In genomic region chr12:92216092-92216491, GRCh38 we compare ENCODE assay signal across 28 cellular contexts.
"Had no signal": no experiment of that assay in that cellular context is flagged by ENCODE, and none has a peak within 500 bp of the region (broad histone marks: within the 10 kb centered on the region; RNA-seq: fewer than 3 reads in every experiment).

No MANE protein-coding gene starts in this region.

- H3K36me3 Mint-ChIP-seq: mesothelial cell of epicardium had no signal

- H3K27me3 Mint-ChIP-seq: naive thymus-derived CD4-positive, alpha-beta T cell; natural killer cell treated with Interleukin-12 subunit alpha and Interleukin-12 subunit beta and Interleukin-15 and Interleukin-18, amount 100 ng/mL, for 72 hours; progenitor cell of endocrine pancreas; stimulated activated naive B cell treated with anti-CD40 and anti-IgM and Interleukin-4, amounts not matched to agents 10 μg/mL and 1 μg/mL and 100 μg/mL, for 72 hours had no signal

- H3K4me3 Mint-ChIP-seq: immature natural killer cell; mesothelial cell of epicardium; naive thymus-derived CD4-positive, alpha-beta T cell; natural killer cell treated with Interleukin-12 subunit alpha and Interleukin-12 subunit beta and Interleukin-15 and Interleukin-18, amount 100 ng/mL, for 72 hours; stimulated activated naive B cell treated with anti-CD40 and anti-IgM and Interleukin-4, amounts not matched to agents 10 μg/mL and 1 μg/mL and 100 μg/mL, for 72 hours had no signal

- FAIRE-seq: islet of Langerhans, kidney had no signal

- H3K4me3 ChIP-seq: lower lobe of right lung, ovary, skin epidermis, stomach, testis, thyroid gland, transverse colon, upper lobe of left lung, vagina had no signal

- H3K27me3 ChIP-seq: ovary, stomach, testis, thyroid gland, transverse colon, upper lobe of left lung, vagina had no signal

- H3K4me1 ChIP-seq: lower lobe of right lung, stomach, testis, thyroid gland, transverse colon, vagina had no signal

- H3K9me3 ChIP-seq: lower lobe of right lung, ovary, stomach, testis, thyroid gland, transverse colon, upper lobe of left lung, vagina had no signal

- ATAC-seq: left lobe of liver; lower lobe of right lung; naive thymus-derived CD4-positive, alpha-beta T cell; natural killer cell treated with Interleukin-12 subunit alpha and Interleukin-12 subunit beta and Interleukin-15 and Interleukin-18, amount 100 ng/mL, for 72 hours; right cardiac atrium; sciatic nerve; stimulated activated naive B cell treated with anti-CD40 and anti-IgM and Interleukin-4, amounts not matched to agents 10 μg/mL and 1 μg/mL and 100 μg/mL, for 72 hours; stimulated activated naive CD8-positive, alpha-beta T cell treated with anti-CD3 and anti-CD28 coated beads, Interleukin-15, Interleukin-2, amounts not matched to agents 100 U/mL and 50 U/mL, for 24 hours had no signal

- H3K9me3 Mint-ChIP-seq: immature natural killer cell; natural killer cell treated with Interleukin-12 subunit alpha and Interleukin-12 subunit beta and Interleukin-15 and Interleukin-18, amount 100 ng/mL, for 72 hours had no signal

- H3K36me3 ChIP-seq: lower lobe of right lung, ovary, stomach, thyroid gland, transverse colon, upper lobe of left lung, vagina had no signal

- H3K27ac Mint-ChIP-seq: immature natural killer cell, mesothelial cell of epicardium, progenitor cell of endocrine pancreas had no signal

- H3K4me1 Mint-ChIP-seq: mesothelial cell of epicardium had no signal

- DNase-seq: hypothalamus; immature natural killer cell; kidney; lower lobe of right lung; mesendoderm; naive thymus-derived CD4-positive, alpha-beta T cell; ovary; retina; right cardiac atrium; stimulated activated CD4-positive, alpha-beta T cell treated with anti-CD3 and anti-CD28 coated beads, Interleukin-12 subunit alpha, Interleukin-12 subunit beta, amount 100 ng/mL, for 4 hours; stimulated activated CD4-positive, alpha-beta T cell treated with anti-CD3 and anti-CD28 coated beads, Interleukin-15, amount 100 ng/mL, for 24 hours; stimulated activated CD4-positive, alpha-beta T cell treated with anti-CD3 and anti-CD28 coated beads, Interleukin-2, amount 100 ng/mL, for 24 hours; stimulated activated CD4-positive, alpha-beta T cell treated with anti-CD3 and anti-CD28 coated beads, Interleukin-4, amount 100 ng/mL, for 1 hour; stimulated activated naive B cell treated with anti-CD40 and anti-IgM and Interleukin-4, amounts not matched to agents 10 μg/mL and 1 μg/mL and 100 μg/mL, for 72 hours; stimulated activated naive CD8-positive, alpha-beta T cell treated with anti-CD3 and anti-CD28 coated beads, Interleukin-15, Interleukin-2, amounts not matched to agents 100 U/mL and 50 U/mL, for 24 hours; stomach; testis; thyroid gland; transverse colon; upper lobe of left lung had no signal

- H3K27ac ChIP-seq: lower lobe of right lung, ovary, skin epidermis, stomach, testis, thyroid gland, transverse colon, upper lobe of left lung, vagina had no signal
